38 cellular contexts compared by ENCODE assay signal in genomic region chr22:47463220-47463619, GRCh38.
"Had no signal": no experiment of that assay in that cellular context is flagged by ENCODE, and none has a peak within 500 bp of the region (broad histone marks: within the 10 kb centered on the region; RNA-seq: fewer than 3 reads in every experiment).

No MANE protein-coding gene starts in this region.

- H3K36me3 Mint-ChIP-seq: activated naive CD4-positive, alpha-beta T cell treated with anti-CD3 and anti-CD28 coated beads, Interleukin-2, amount 50 U/mL, for 24 hours; activated naive CD8-positive, alpha-beta T cell treated with anti-CD3 and anti-CD28 coated beads, Interleukin-2, amount 10 ng/mL, durations not matched to agents 7 days and 5 days; brain had no signal

- H3K27ac Mint-ChIP-seq: activated naive CD4-positive, alpha-beta T cell treated with anti-CD3 and anti-CD28 coated beads for 36 hours; activated naive CD4-positive, alpha-beta T cell treated with anti-CD3 and anti-CD28 coated beads, Interleukin-2, amount 10 ng/mL, durations not matched to agents 7 days and 5 days; activated naive CD4-positive, alpha-beta T cell treated with anti-CD3 and anti-CD28 coated beads, Interleukin-2, amount 50 U/mL, for 24 hours; activated naive CD4-positive, alpha-beta T cell treated with anti-CD3 and anti-CD28 coated beads, Interleukin-2, amount 50 U/mL, for 72 hours; activated naive CD8-positive, alpha-beta T cell; activated naive CD8-positive, alpha-beta T cell treated with anti-CD3 and anti-CD28 coated beads for 36 hours; activated naive CD8-positive, alpha-beta T cell treated with anti-CD3 and anti-CD28 coated beads, Interleukin-2, amount 10 ng/mL, durations not matched to agents 7 days and 5 days; activated naive CD8-positive, alpha-beta T cell treated with anti-CD3 and anti-CD28 coated beads, Interleukin-2, amount 50 U/mL, for 24 hours; activated T-cell treated with anti-CD3 and anti-CD28 coated beads, Interleukin-2, amount 50 U/mL, for 24 hours; activated T-cell treated with anti-CD3 and anti-CD28 coated beads, Interleukin-2, amount 50 U/mL, for 72 hours; activated T-helper 1 cell treated with anti-CD3 and anti-CD28 coated beads, Interleukin-12 subunit alpha, Interleukin-12 subunit beta, Interleukin-2, Interleukin-4 antibody, amounts not matched to agents 30 ng/mL and 10 ng/mL and 1 ng/mL, durations not matched to agents 14 hours and 24 hours and 36 hours; activated T-helper 17 cell treated with anti-CD3 and anti-CD28 coated beads, Interleukin-2, amount 50 U/mL, for 72 hours; activated T-helper 2 cell treated with anti-CD3 and anti-CD28 coated beads, Interferon-gamma antibody, Interleukin-2, Interleukin-4, amounts not matched to agents 10 μg/mL and 5 μg/mL and 100 μg/mL, durations not matched to agents 14 hours and 24 hours and 36 hours; brain had no signal

- DNase-seq: activated effector memory CD4-positive, alpha-beta T cell treated with anti-CD3 and anti-CD28 coated beads, Interleukin-2, amount 50 U/mL, for 16 hours; activated effector memory CD4-positive, alpha-beta T cell treated with Interleukin-2 at 50 U/mL for 16 hours; activated gamma-delta T cell; activated gamma-delta T cell treated with Interleukin-2 at 50 U/mL for 16 hours; activated naive CD4-positive, alpha-beta T cell; activated naive CD4-positive, alpha-beta T cell treated with anti-CD3 and anti-CD28 coated beads for 36 hours; activated naive CD4-positive, alpha-beta T cell treated with anti-CD3 and anti-CD28 coated beads, Interleukin-2, amount 10 ng/mL, durations not matched to agents 7 days and 5 days; activated naive CD4-positive, alpha-beta T cell treated with anti-CD3 and anti-CD28 coated beads, Interleukin-2, amount 50 U/mL, for 16 hours; activated naive CD4-positive, alpha-beta T cell treated with Interleukin-2 at 50 U/mL for 16 hours; activated naive CD8-positive, alpha-beta T cell treated with anti-CD3 and anti-CD28 coated beads for 36 hours; activated naive CD8-positive, alpha-beta T cell treated with anti-CD3 and anti-CD28 coated beads, Interleukin-2, amount 10 ng/mL, durations not matched to agents 7 days and 5 days; activated naive CD8-positive, alpha-beta T cell treated with anti-CD3 and anti-CD28 coated beads, Interleukin-2, amount 50 U/mL, for 24 hours; activated T-cell treated with anti-CD3 and anti-CD28 coated beads, Interleukin-2, amount 50 U/mL, for 1 hour; activated T-cell treated with anti-CD3 and anti-CD28 coated beads, Interleukin-2, amount 50 U/mL, for 24 hours; activated T-cell treated with anti-CD3 and anti-CD28 coated beads, Interleukin-2, amount 50 U/mL, for 4 hours; activated T-cell treated with anti-CD3 and anti-CD28 coated beads, Interleukin-2, amount 50 U/mL, for 48 hours; activated T-cell treated with anti-CD3 and anti-CD28 coated beads, Interleukin-2, amount 50 U/mL, for 72 hours; adrenal gland; amniotic stem cell; amygdala; anterior cingulate cortex; aorta; body of pancreas; brain microvascular endothelial cell; caudate nucleus; central memory CD4-positive, alpha-beta T cell; cerebellar nuclear complex had no signal

- H3K9me3 ChIP-seq: adrenal gland had no signal

- H3K4me1 Mint-ChIP-seq: activated naive CD4-positive, alpha-beta T cell treated with anti-CD3 and anti-CD28 coated beads, Interleukin-2, amount 10 ng/mL, durations not matched to agents 7 days and 5 days; activated naive CD4-positive, alpha-beta T cell treated with anti-CD3 and anti-CD28 coated beads, Interleukin-2, amount 50 U/mL, for 24 hours; activated naive CD8-positive, alpha-beta T cell treated with anti-CD3 and anti-CD28 coated beads for 36 hours; activated naive CD8-positive, alpha-beta T cell treated with anti-CD3 and anti-CD28 coated beads, Interleukin-2, amount 10 ng/mL, durations not matched to agents 7 days and 5 days; activated T-helper 17 cell treated with anti-CD3 and anti-CD28 coated beads, Interleukin-2, amount 50 U/mL, for 72 hours; brain; central memory CD8-positive, alpha-beta T cell had no signal

- H3K36me3 ChIP-seq: adrenal gland, ascending aorta, brain microvascular endothelial cell, breast epithelium, cardiac muscle cell had no signal

- H3K4me3 Mint-ChIP-seq: activated naive CD4-positive, alpha-beta T cell treated with anti-CD3 and anti-CD28 coated beads for 36 hours; activated naive CD4-positive, alpha-beta T cell treated with anti-CD3 and anti-CD28 coated beads, Interleukin-2, amount 10 ng/mL, durations not matched to agents 7 days and 5 days; activated naive CD4-positive, alpha-beta T cell treated with anti-CD3 and anti-CD28 coated beads, Interleukin-2, amount 50 U/mL, for 24 hours; activated naive CD8-positive, alpha-beta T cell; activated naive CD8-positive, alpha-beta T cell treated with anti-CD3 and anti-CD28 coated beads for 36 hours; activated naive CD8-positive, alpha-beta T cell treated with anti-CD3 and anti-CD28 coated beads, Interleukin-2, amount 10 ng/mL, durations not matched to agents 7 days and 5 days; activated naive CD8-positive, alpha-beta T cell treated with anti-CD3 and anti-CD28 coated beads, Interleukin-2, amount 50 U/mL, for 24 hours; activated T-cell treated with anti-CD3 and anti-CD28 coated beads, Interleukin-2, amount 50 U/mL, for 24 hours; activated T-cell treated with anti-CD3 and anti-CD28 coated beads, Interleukin-2, amount 50 U/mL, for 4 hours; activated T-cell treated with anti-CD3 and anti-CD28 coated beads, Interleukin-2, amount 50 U/mL, for 72 hours; activated T-helper 1 cell treated with anti-CD3 and anti-CD28 coated beads, Interleukin-12 subunit alpha, Interleukin-12 subunit beta, Interleukin-2, Interleukin-4 antibody, amounts not matched to agents 30 ng/mL and 10 ng/mL and 1 ng/mL, durations not matched to agents 14 hours and 24 hours and 36 hours; activated T-helper 17 cell treated with anti-CD3 and anti-CD28 coated beads, Interleukin-2, amount 50 U/mL, for 72 hours; brain; central memory CD8-positive, alpha-beta T cell had no signal

- H3K27ac ChIP-seq: adrenal gland, ascending aorta, body of pancreas, brain microvascular endothelial cell, breast epithelium, cardiac muscle cell had no signal

- H3K27me3 ChIP-seq: adrenal gland, ascending aorta, body of pancreas, brain microvascular endothelial cell, cardiac muscle cell had no signal

- H3K4me1 ChIP-seq: adrenal gland, ascending aorta, body of pancreas, breast epithelium had no signal

- ATAC-seq: activated naive CD4-positive, alpha-beta T cell treated with anti-CD3 and anti-CD28 coated beads, Interleukin-2, amount 50 U/mL, for 72 hours; activated naive CD8-positive, alpha-beta T cell treated with anti-CD3 and anti-CD28 coated beads, Interleukin-2, amount 50 U/mL, for 24 hours; activated T-cell treated with anti-CD3 and anti-CD28 coated beads, Interleukin-2, amount 50 U/mL, for 4 hours; activated T-cell treated with anti-CD3 and anti-CD28 coated beads, Interleukin-2, amount 50 U/mL, for 72 hours; activated T-helper 17 cell treated with anti-CD3 and anti-CD28 coated beads, Interleukin-2, amount 50 U/mL, for 72 hours; body of pancreas had no signal

- H3K4me3 ChIP-seq: adrenal gland, ascending aorta, body of pancreas, breast epithelium, cardiac muscle cell had no signal
